Comparison of ENCODE assay signal across 23 cellular contexts in the genomic region with DNA sequence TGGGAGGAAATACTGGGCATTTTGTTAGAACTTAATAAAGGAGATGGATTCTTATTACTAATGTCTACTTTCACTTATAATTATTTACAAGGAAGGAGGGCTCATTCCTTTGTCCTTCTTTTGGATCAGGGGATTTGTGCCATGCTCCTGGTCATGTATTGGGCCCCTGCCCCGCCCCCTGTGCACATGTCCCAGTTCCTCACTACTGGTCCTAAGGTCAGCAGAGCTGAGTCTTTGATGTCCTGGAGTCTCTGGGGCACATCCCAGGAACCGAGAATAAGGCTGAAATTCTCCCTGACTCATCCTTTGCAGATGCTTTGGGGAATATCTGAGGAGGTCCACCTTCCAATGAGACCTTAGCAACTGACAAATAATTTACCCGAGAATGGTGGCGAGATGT. TPM values are rescaled to one million over a fixed set of nuclear protein-coding genes. Genes with fewer than 3 reads are reported as not detected.
"Had no signal": no experiment of that assay in that cellular context is flagged by ENCODE, and none has a peak within 500 bp of the region (broad histone marks: within the 10 kb centered on the region; RNA-seq: fewer than 3 reads in every experiment).

No MANE protein-coding gene starts in this region.

- H3K4me3 ChIP-seq: MG63, SJCRH30 had no signal

- H3K36me3 ChIP-seq: MG63, SJCRH30 had no signal

- H3K27ac ChIP-seq: HL-60, SJCRH30 had no signal

- DNase-seq: Karpas-422, KG1, MG63, NCI-H1092, NCI-H1105 treated with DMSO at 0.1 percent for 48 hours, NCI-H1417 treated with DMSO at 0.1 percent for 48 hours, NCI-H146, NCI-H1694 treated with DMSO at 0.1 percent for 48 hours, NCI-H1930, NCI-H2081, NCI-H2107, NCI-H2171, NCI-H226, NCI-H446, NCI-H510A, NCI-H524 treated with DMSO at 0.1 percent for 48 hours, NCI-H69, NCI-H774, RPMI8226, SHP77, SJCRH30 had no signal

- H3K4me1 ChIP-seq: SJCRH30 had no signal

- H3K27me3 ChIP-seq: MG63 had no signal

- H3K9me3 ChIP-seq: MG63, SJCRH30 had no signal

- ATAC-seq: SK-N-SH treated with all-trans-retinoic acid at 6 μM for 48 hours had no signal

RNA-seq across cellular contexts. Expression of a gene that starts 19.6 kb away (rescaled TPM):
- total RNA-seq: SJCRH30 had no signal

RNA-seq across cellular contexts. Expression of a gene that starts 24.6 kb away (rescaled TPM):
- total RNA-seq: SJCRH30 had no signal
